ENCODE assay signal across 10 cellular contexts in the genomic region with DNA sequence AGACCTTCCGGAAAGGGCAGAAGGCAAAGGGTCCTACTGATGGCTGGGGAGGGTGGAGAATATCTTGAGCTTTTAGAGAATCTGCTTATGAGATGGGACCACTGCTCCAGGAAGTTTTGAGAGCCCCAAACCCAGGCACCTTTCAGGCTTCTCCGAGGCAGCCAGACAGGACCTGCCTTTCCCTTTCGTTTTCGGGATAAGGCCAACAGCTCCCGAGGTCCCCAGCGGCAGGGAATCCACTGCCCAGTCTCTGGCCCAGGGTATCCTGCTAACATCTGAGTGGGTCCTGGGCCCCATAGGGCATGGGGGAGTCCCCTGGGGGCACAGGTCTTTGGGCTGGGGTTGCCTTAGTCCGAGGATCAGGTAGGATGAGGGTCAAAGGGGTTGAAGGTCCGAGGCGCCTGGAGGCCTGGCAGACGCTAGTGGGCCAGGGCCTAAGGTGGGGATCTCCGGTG. TPM values are rescaled to one million over a fixed set of nuclear protein-coding genes. Genes with fewer than 3 reads are reported as not detected.
DNase-seq lines count a peak whose midpoint lies in the region; ATAC-seq lines count a peak whose summit lies in the region.
"Had no signal": no experiment of that assay in that cellular context is flagged by ENCODE, and none has a peak within 500 bp of the region (broad histone marks: within the 10 kb centered on the region; RNA-seq: fewer than 3 reads in every experiment).

No MANE protein-coding gene starts in this region.

- H3K27ac Mint-ChIP-seq in T-helper 1 cell treated with Interleukin-12 subunit alpha and Interleukin-12 subunit beta and Interleukin-4 antibody, amounts not matched to agents 30 μg/mL and 1 μg/mL, for 36 hours: no peak overlapping the region
- no peak overlapping the region for H3K27ac Mint-ChIP-seq in activated naive CD8-positive, alpha-beta T cell treated with anti-CD3 and anti-CD28 coated beads for 36 hours
- H3K27ac Mint-ChIP-seq in stimulated activated naive CD8-positive, alpha-beta T cell treated with anti-CD3 and anti-CD28 coated beads, Interleukin-15, amount 100 ng/mL, for 72 hours: no peak overlapping the region

- peak overlapping the region; percentile 34 for H3K4me3 Mint-ChIP-seq in T-helper 1 cell treated with Interleukin-12 subunit alpha and Interleukin-12 subunit beta and Interleukin-4 antibody, amounts not matched to agents 30 μg/mL and 1 μg/mL, for 36 hours
- peak overlapping the region; percentile 48 for H3K4me3 Mint-ChIP-seq in activated naive CD8-positive, alpha-beta T cell treated with anti-CD3 and anti-CD28 coated beads for 36 hours
- H3K4me3 Mint-ChIP-seq in stimulated activated naive CD8-positive, alpha-beta T cell treated with anti-CD3 and anti-CD28 coated beads, Interleukin-15, amount 100 ng/mL, for 72 hours: peak overlapping the region; percentile 69 to 73

- peak; percentile 6 for ATAC-seq in stimulated activated naive CD8-positive, alpha-beta T cell treated with anti-CD3 and anti-CD28 coated beads, Interleukin-15, amount 100 ng/mL, for 72 hours
- ATAC-seq in GM21737 (IDR thresholded peaks at IDR 0.05; ENCODE audit: unreplicated experiment): no peak
- ATAC-seq in GM18873 (IDR thresholded peaks at IDR 0.05; ENCODE audit: low FRiP score, unreplicated experiment): no peak
- no peak for ATAC-seq in GM19452 (IDR thresholded peaks at IDR 0.05; ENCODE audit: unreplicated experiment)

- H3K4me1 Mint-ChIP-seq in T-helper 1 cell treated with Interleukin-12 subunit alpha and Interleukin-12 subunit beta and Interleukin-4 antibody, amounts not matched to agents 30 μg/mL and 1 μg/mL, for 36 hours (ENCODE audit: low read depth): peaks cover 31% of the 10 kb centered on the region
- peaks cover 39% of the 10 kb centered on the region for H3K4me1 Mint-ChIP-seq in activated naive CD8-positive, alpha-beta T cell treated with anti-CD3 and anti-CD28 coated beads for 36 hours
- peaks cover 57% of the 10 kb centered on the region for H3K4me1 Mint-ChIP-seq in stimulated activated naive CD8-positive, alpha-beta T cell treated with anti-CD3 and anti-CD28 coated beads, Interleukin-15, amount 100 ng/mL, for 72 hours

- no peaks in the 10 kb centered on the region for H3K9me3 Mint-ChIP-seq in T-helper 1 cell treated with Interleukin-12 subunit alpha and Interleukin-12 subunit beta and Interleukin-4 antibody, amounts not matched to agents 30 μg/mL and 1 μg/mL, for 36 hours
- H3K9me3 Mint-ChIP-seq in activated naive CD8-positive, alpha-beta T cell treated with anti-CD3 and anti-CD28 coated beads for 36 hours: peaks cover 7% of the 10 kb centered on the region
- H3K9me3 Mint-ChIP-seq in stimulated activated naive CD8-positive, alpha-beta T cell treated with anti-CD3 and anti-CD28 coated beads, Interleukin-15, amount 100 ng/mL, for 72 hours: no peaks in the 10 kb centered on the region

- no peak for DNase-seq in T-helper 1 cell
- DNase-seq in activated naive CD8-positive, alpha-beta T cell treated with anti-CD3 and anti-CD28 coated beads for 36 hours: no peak
- peak; percentile 37 for DNase-seq in kidney tubule cell (ENCODE audit: low spot score)
- no peak for DNase-seq in stimulated activated naive CD8-positive, alpha-beta T cell treated with anti-CD3 and anti-CD28 coated beads, Interleukin-15, amount 100 ng/mL, for 72 hours
- DNase-seq: 8988T, hippocampal formation had no signal

- H3K27me3 Mint-ChIP-seq in T-helper 1 cell treated with Interleukin-12 subunit alpha and Interleukin-12 subunit beta and Interleukin-4 antibody, amounts not matched to agents 30 μg/mL and 1 μg/mL, for 36 hours (ENCODE audit: low read depth): peaks cover 80% of the 10 kb centered on the region
- peaks cover 85% of the 10 kb centered on the region for H3K27me3 Mint-ChIP-seq in activated naive CD8-positive, alpha-beta T cell treated with anti-CD3 and anti-CD28 coated beads for 36 hours
- H3K27me3 Mint-ChIP-seq in stimulated activated naive CD8-positive, alpha-beta T cell treated with anti-CD3 and anti-CD28 coated beads, Interleukin-15, amount 100 ng/mL, for 72 hours: peaks cover 93% of the 10 kb centered on the region

- H3K36me3 Mint-ChIP-seq in T-helper 1 cell treated with Interleukin-12 subunit alpha and Interleukin-12 subunit beta and Interleukin-4 antibody, amounts not matched to agents 30 μg/mL and 1 μg/mL, for 36 hours (ENCODE audit: low read depth): peaks cover 16% of the 10 kb centered on the region
- peaks cover 3% of the 10 kb centered on the region for H3K36me3 Mint-ChIP-seq in activated naive CD8-positive, alpha-beta T cell treated with anti-CD3 and anti-CD28 coated beads for 36 hours

RNA-seq across cellular contexts. Expression of a gene that starts 3.3 kb away (rescaled TPM):
- total RNA-seq in activated naive CD8-positive, alpha-beta T cell treated with anti-CD3 and anti-CD28 coated beads for 36 hours: not detected
